10 cellular contexts compared by ENCODE assay signal in the genomic region with DNA sequence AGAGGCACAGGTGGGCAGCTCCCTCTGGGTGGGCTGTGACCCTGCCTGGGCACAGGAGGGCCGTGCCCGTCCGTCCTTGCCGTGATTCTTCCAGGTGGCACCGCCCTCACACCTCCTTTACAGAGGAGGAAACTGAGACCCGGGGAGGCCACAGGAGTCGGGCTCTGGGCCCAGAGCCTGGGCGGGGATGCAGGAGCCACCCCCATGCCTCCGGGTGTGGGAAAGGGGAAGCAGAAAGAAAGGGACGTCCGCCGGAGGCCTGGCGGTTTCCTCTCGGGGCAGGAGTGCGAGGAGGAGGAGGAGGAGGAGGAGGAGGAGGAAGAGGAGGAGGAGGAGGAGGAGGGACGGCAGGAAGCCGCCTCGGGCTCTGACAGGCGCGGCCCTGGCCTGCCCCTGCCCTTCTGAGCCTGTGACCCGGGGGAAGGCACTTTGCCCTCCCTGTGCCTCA. TPM values are rescaled to one million over a fixed set of nuclear protein-coding genes. Genes with fewer than 3 reads are reported as not detected.
DNase-seq lines count a peak whose midpoint lies in the region; ATAC-seq and TF ChIP-seq lines count a peak whose summit lies in the region.
"Had no signal": no experiment of that assay in that cellular context is flagged by ENCODE, and none has a peak within 500 bp of the region (broad histone marks: within the 10 kb centered on the region; RNA-seq: fewer than 3 reads in every experiment).

No MANE protein-coding gene starts in this region.

- no peaks in the 10 kb centered on the region for H3K9me3 ChIP-seq in effector memory CD4-positive, alpha-beta T cell (ENCODE audit: control insufficient read depth, low read length)
- H3K9me3 ChIP-seq in psoas muscle = no peaks in the 10 kb centered on the region
- H3K9me3 ChIP-seq in WERI-Rb-1 (ENCODE audit: severe bottlenecking) = no peaks in the 10 kb centered on the region
- H3K9me3 ChIP-seq: tibial artery had no signal

- intact Hi-C loops in psoas muscle (cut with DNase I) = no loop called here

- H3K27me3 ChIP-seq in effector memory CD4-positive, alpha-beta T cell (replicated peaks; ENCODE audit: control insufficient read depth, insufficient read depth, low read length, poor library complexity, severe bottlenecking) = no peaks in the 10 kb centered on the region
- H3K27me3 ChIP-seq in psoas muscle (ENCODE audit: insufficient read depth in 3 of 3, low read length in 2 of 3) (no peaks in the 10 kb centered on the region), WERI-Rb-1 (ENCODE audit: insufficient read depth, low read depth, severe bottlenecking) (no peaks in the 10 kb centered on the region)
- H3K27me3 ChIP-seq: tibial artery had no signal

- ATAC-seq in psoas muscle = no peak

- H3K4me3 ChIP-seq in GM08714 (ENCODE audit: low read length) = peak overlapping the region; percentile 2; the same call in 1 of the 2 replicates
- peak overlapping the region; percentile 28 for H3K4me3 ChIP-seq in effector memory CD4-positive, alpha-beta T cell (ENCODE audit: insufficient read depth, low read depth, low read length, poor library complexity, severe bottlenecking)
- no peak overlapping the region for H3K4me3 ChIP-seq in psoas muscle
- H3K4me3 ChIP-seq in WERI-Rb-1 (ENCODE audit: low read depth, low read length) = no peak overlapping the region
- H3K4me3 ChIP-seq: tibial artery had no signal

- peak overlapping the region; percentile 100 for H3K27ac ChIP-seq in effector memory CD4-positive, alpha-beta T cell (ENCODE audit: insufficient read depth, low read length, poor library complexity, severe bottlenecking)
- peak overlapping the region; percentile 52 for H3K27ac ChIP-seq in psoas muscle
- no peak overlapping the region for H3K27ac ChIP-seq in WERI-Rb-1

- H3K4me1 ChIP-seq in effector memory CD4-positive, alpha-beta T cell (ENCODE audit: control insufficient read depth, insufficient read depth, low read length, poor library complexity, severe bottlenecking) = peaks cover 99% of the 10 kb centered on the region
- peaks cover 43% of the 10 kb centered on the region for H3K4me1 ChIP-seq in psoas muscle

- DNase-seq in SKM-1 (lab: John Stamatoyannopoulos, UW; ENCODE audit: unreplicated experiment) (peak; percentile 31), psoas muscle (peak in 1 of 2 donors; percentile 76), NCI-H2227 treated with DMSO at 0.1 percent for 48 hours (lab: John Stamatoyannopoulos, UW) (no peak), NCI-H1105 treated with DMSO at 0.1 percent for 48 hours (lab: John Stamatoyannopoulos, UW) (no peak), WERI-Rb-1 (no peak), NCI-H146 (lab: John Stamatoyannopoulos, UW) (no peak)
- no peak for DNase-seq in effector memory CD4-positive, alpha-beta T cell
- DNase-seq: NCI-H748 treated with DMSO at 0.1 percent for 48 hours had no signal

- WGBS in psoas muscle, 3 donors = 59 to 90% (median 66%) methylated on average over 9 to 21 of the region's 21 CpGs

- TF ChIP-seq CTCF in psoas muscle (IDR thresholded peaks at IDR 0.05) (no peak), WERI-Rb-1 (IDR thresholded peaks at IDR 0.05; ENCODE audit: low read depth, low read length) (no peak)

- H3K36me3 ChIP-seq in effector memory CD4-positive, alpha-beta T cell (ENCODE audit: control insufficient read depth, insufficient read depth, low read length) = peaks cover 3% of the 10 kb centered on the region
- no peaks in the 10 kb centered on the region for H3K36me3 ChIP-seq in psoas muscle (ENCODE audit: insufficient read depth in 1 of 2, low read depth in 1 of 2)
- H3K36me3 ChIP-seq in WERI-Rb-1 = no peaks in the 10 kb centered on the region
- H3K36me3 ChIP-seq: tibial artery had no signal

RNA-seq across cellular contexts. Expression of gene SH2B3, which starts 23.0 kb away (rescaled TPM):
- 10 to 100 TPM; 10.5 to 25.0 (median 13.2) TPM for total RNA-seq in psoas muscle
- 10 to 100 TPM in 1 of 3 donors, 1 to 10 TPM in 2; 4.4 to 22.0 (median 6.4) TPM for polyA plus RNA-seq in psoas muscle

RNA-seq across cellular contexts. Expression of gene PHETA1, which starts 59.9 kb away (rescaled TPM):
- total RNA-seq in psoas muscle = 1 to 10 TPM; 5.3 to 7.0 (median 6.1) TPM
- polyA plus RNA-seq in psoas muscle = 10 to 100 TPM in 1 of 3 donors, 1 to 10 TPM in 2; 7.6 to 19.9 (median 8.2) TPM

Comparison
In these comparisons a context has a peak if more than half of its experiments do, and no peak if none do; other contexts are left out.
1. H3K4me3 ChIP-seq: peak in GM08714 (single experiment) and effector memory CD4-positive, alpha-beta T cell (single experiment); none in psoas muscle (single experiment) and WERI-Rb-1 (single experiment).